In genomic region chr12:27424631-27425230, GRCh38 we compare ENCODE assay signal across 8 cellular contexts. TPM values are rescaled to one million over a fixed set of nuclear protein-coding genes. Genes with fewer than 3 reads are reported as not detected.
A peak's percentile ranks its signal among the peaks of the same experiment; 100 is the strongest.
DNase-seq lines count a peak whose midpoint lies in the region; ATAC-seq and TF ChIP-seq lines count a peak whose summit lies in the region.

No MANE protein-coding gene starts in this region.

- DNase-seq in AML-193 (lab: John Stamatoyannopoulos, UW) (peak; percentile 51 to 65), GM20000 (ENCODE audit: low spot score) (peak; percentile 22), RKO (ENCODE audit: low spot score) (peak; percentile 74), fibroblast of pulmonary artery (ENCODE audit: low read depth) (peak; percentile 86), osteocyte (ENCODE audit: extremely low spot score, unreplicated experiment) (no peak)
- no peak for DNase-seq in activated naive CD4-positive, alpha-beta T cell treated with anti-CD3 and anti-CD28 coated beads, Interleukin-2, amount 50 U/mL, for 72 hours (ENCODE audit: low spot score in 2 of 2)

- TF ChIP-seq CTCF in GM20000 (IDR thresholded peaks at IDR 0.05; ENCODE audit: extremely low read depth, missing control alignments) (no peak), fibroblast of pulmonary artery (IDR thresholded peaks at IDR 0.05; ENCODE audit: low read length, missing control alignments) (peak; percentile 71), osteocyte (IDR thresholded peaks at IDR 0.05) (peak; percentile 75)

- ATAC-seq in GM18909 (IDR thresholded peaks at IDR 0.05; ENCODE audit: poor library complexity, unreplicated experiment) = no peak
- ATAC-seq in activated naive CD4-positive, alpha-beta T cell treated with anti-CD3 and anti-CD28 coated beads, Interleukin-2, amount 50 U/mL, for 72 hours = no peak
- no peak for ATAC-seq in GM19397 (IDR thresholded peaks at IDR 0.05; ENCODE audit: unreplicated experiment)

- H3K36me3 Mint-ChIP-seq in osteocyte (ENCODE audit: unreplicated experiment) = no peaks in the 10 kb centered on the region
- H3K36me3 Mint-ChIP-seq in activated naive CD4-positive, alpha-beta T cell treated with anti-CD3 and anti-CD28 coated beads, Interleukin-2, amount 50 U/mL, for 72 hours = no peaks in the 10 kb centered on the region

- H3K4me3 ChIP-seq in fibroblast of pulmonary artery (replicated peaks; ENCODE audit: low read depth, low read length) = no peak overlapping the region

- no peaks in the 10 kb centered on the region for H3K9me3 Mint-ChIP-seq in osteocyte (ENCODE audit: unreplicated experiment)
- H3K9me3 Mint-ChIP-seq in activated naive CD4-positive, alpha-beta T cell treated with anti-CD3 and anti-CD28 coated beads, Interleukin-2, amount 50 U/mL, for 72 hours = no peaks in the 10 kb centered on the region

- peaks cover 12% of the 10 kb centered on the region for H3K4me1 Mint-ChIP-seq in osteocyte (ENCODE audit: unreplicated experiment)

- H3K4me3 Mint-ChIP-seq in osteocyte (ENCODE audit: unreplicated experiment) = no peak overlapping the region

- H3K27ac Mint-ChIP-seq in osteocyte (ENCODE audit: unreplicated experiment) = no peak overlapping the region
- H3K27ac Mint-ChIP-seq in activated naive CD4-positive, alpha-beta T cell treated with anti-CD3 and anti-CD28 coated beads, Interleukin-2, amount 50 U/mL, for 72 hours = no peak overlapping the region

- no peaks in the 10 kb centered on the region for H3K27me3 Mint-ChIP-seq in osteocyte (ENCODE audit: unreplicated experiment)

RNA-seq across cellular contexts. Expression of gene SMCO2, which starts 21.8 kb away (rescaled TPM):
- not detected in 2 replicates for total RNA-seq in osteocyte
- total RNA-seq in activated naive CD4-positive, alpha-beta T cell treated with anti-CD3 and anti-CD28 coated beads, Interleukin-2, amount 50 U/mL, for 72 hours = under 1 TPM in 1 of 2 donors, not detected in 1; 0.37 TPM

Comparison
In these comparisons a context has a peak if more than half of its experiments do, and no peak if none do; other contexts are left out.
1. DNase-seq: peak in AML-193 (2 of 2), GM20000 (single experiment), RKO (single experiment) and fibroblast of pulmonary artery (single experiment); none in osteocyte (single experiment) and activated naive CD4-positive, alpha-beta T cell treated with anti-CD3 and anti-CD28 coated beads, Interleukin-2, amount 50 U/mL, for 72 hours (0 of 2).